In genomic region chr16:51524555-51525373, GRCh38 we compare ENCODE assay signal across 8 cellular contexts.
DNase-seq lines count a peak whose midpoint lies in the region; ATAC-seq and TF ChIP-seq lines count a peak whose summit lies in the region.

No MANE protein-coding gene starts in this region.

- no peak overlapping the region for H3K27ac ChIP-seq in RWPE2 (ENCODE audit: poor library complexity, severe bottlenecking)
- H3K27ac ChIP-seq in uterus: no peak overlapping the region
- H3K27ac ChIP-seq in CD8-positive, alpha-beta T cell (ENCODE audit: low read depth, low read length): no peak overlapping the region

- H3K27ac Mint-ChIP-seq in CD8-positive, alpha-beta T cell: no peak overlapping the region
- H3K27ac Mint-ChIP-seq in activated T-helper 2 cell treated with anti-CD3 and anti-CD28 coated beads, Interferon-gamma antibody, Interleukin-2, Interleukin-4, amounts not matched to agents 10 μg/mL and 5 μg/mL and 100 μg/mL, durations not matched to agents 14 hours and 24 hours and 36 hours: no peak overlapping the region
- no peak overlapping the region for H3K27ac Mint-ChIP-seq in activated naive CD4-positive, alpha-beta T cell treated with anti-CD3 and anti-CD28 coated beads for 36 hours

- H3K27me3 Mint-ChIP-seq in CD8-positive, alpha-beta T cell (ENCODE audit: low read depth): no peaks in the 10 kb centered on the region
- no peaks in the 10 kb centered on the region for H3K27me3 Mint-ChIP-seq in activated T-helper 2 cell treated with anti-CD3 and anti-CD28 coated beads, Interferon-gamma antibody, Interleukin-2, Interleukin-4, amounts not matched to agents 10 μg/mL and 5 μg/mL and 100 μg/mL, durations not matched to agents 14 hours and 24 hours and 36 hours (ENCODE audit: low read depth)
- H3K27me3 Mint-ChIP-seq in activated naive CD4-positive, alpha-beta T cell treated with anti-CD3 and anti-CD28 coated beads for 36 hours (ENCODE audit: low read depth): no peaks in the 10 kb centered on the region

- intact Hi-C loops in uterus (cut with DNase I; ENCODE audit: low total_unique reads): no loop called here
- intact Hi-C loops in CD8-positive, alpha-beta T cell (cut with DNase I, micrococcal nuclease): no loop called here
- intact Hi-C loops in activated T-helper 2 cell treated with anti-CD3 and anti-CD28 coated beads, Interferon-gamma antibody, Interleukin-2, Interleukin-4, amounts not matched to agents 10 μg/mL and 5 μg/mL and 100 μg/mL, durations not matched to agents 14 hours and 24 hours and 36 hours (cut with micrococcal nuclease): no loop called here
- intact Hi-C loops in activated naive CD4-positive, alpha-beta T cell treated with anti-CD3 and anti-CD28 coated beads for 36 hours (cut with micrococcal nuclease): no loop called here

- no peaks in the 10 kb centered on the region for H3K9me3 ChIP-seq in RWPE2 (ENCODE audit: severe bottlenecking)
- H3K9me3 ChIP-seq in uterus: no peaks in the 10 kb centered on the region
- no peaks in the 10 kb centered on the region for H3K9me3 ChIP-seq in CD8-positive, alpha-beta T cell (ENCODE audit: low read length)

- no peak for TF ChIP-seq POLR2A in uterus (IDR thresholded peaks at IDR 0.05)

- H3K9me3 Mint-ChIP-seq in CD8-positive, alpha-beta T cell: peaks cover 14% of the 10 kb centered on the region
- H3K9me3 Mint-ChIP-seq in activated T-helper 2 cell treated with anti-CD3 and anti-CD28 coated beads, Interferon-gamma antibody, Interleukin-2, Interleukin-4, amounts not matched to agents 10 μg/mL and 5 μg/mL and 100 μg/mL, durations not matched to agents 14 hours and 24 hours and 36 hours: peaks cover 59% of the 10 kb centered on the region
- peaks cover 9% of the 10 kb centered on the region for H3K9me3 Mint-ChIP-seq in activated naive CD4-positive, alpha-beta T cell treated with anti-CD3 and anti-CD28 coated beads for 36 hours

- H3K4me1 Mint-ChIP-seq in CD8-positive, alpha-beta T cell (ENCODE audit: low read depth): no peaks in the 10 kb centered on the region
- H3K4me1 Mint-ChIP-seq in activated T-helper 2 cell treated with anti-CD3 and anti-CD28 coated beads, Interferon-gamma antibody, Interleukin-2, Interleukin-4, amounts not matched to agents 10 μg/mL and 5 μg/mL and 100 μg/mL, durations not matched to agents 14 hours and 24 hours and 36 hours (ENCODE audit: low read depth): no peaks in the 10 kb centered on the region
- no peaks in the 10 kb centered on the region for H3K4me1 Mint-ChIP-seq in activated naive CD4-positive, alpha-beta T cell treated with anti-CD3 and anti-CD28 coated beads for 36 hours (ENCODE audit: low read depth)

- H3K36me3 ChIP-seq in RWPE2 (ENCODE audit: low read depth) (no peaks in the 10 kb centered on the region), uterus (no peaks in the 10 kb centered on the region)
- H3K36me3 ChIP-seq in CD8-positive, alpha-beta T cell (ENCODE audit: insufficient read depth, low read length): no peaks in the 10 kb centered on the region

- H3K4me3 ChIP-seq in RWPE2 (ENCODE audit: severe bottlenecking) (no peak overlapping the region), fibroblast of pulmonary artery (replicated peaks; ENCODE audit: low read depth, low read length) (no peak overlapping the region), uterus (no peak overlapping the region)
- H3K4me3 ChIP-seq in CD8-positive, alpha-beta T cell (ENCODE audit: low read depth, low read length): no peak overlapping the region

- H3K4me3 Mint-ChIP-seq in CD8-positive, alpha-beta T cell: no peak overlapping the region
- no peak overlapping the region for H3K4me3 Mint-ChIP-seq in activated T-helper 2 cell treated with anti-CD3 and anti-CD28 coated beads, Interferon-gamma antibody, Interleukin-2, Interleukin-4, amounts not matched to agents 10 μg/mL and 5 μg/mL and 100 μg/mL, durations not matched to agents 14 hours and 24 hours and 36 hours (ENCODE audit: low read depth)
- no peak overlapping the region for H3K4me3 Mint-ChIP-seq in activated naive CD4-positive, alpha-beta T cell treated with anti-CD3 and anti-CD28 coated beads for 36 hours

- H3K4me1 ChIP-seq in RWPE2 (ENCODE audit: insufficient read depth, poor library complexity, severe bottlenecking) (no peaks in the 10 kb centered on the region), uterus (no peaks in the 10 kb centered on the region)
- no peaks in the 10 kb centered on the region for H3K4me1 ChIP-seq in CD8-positive, alpha-beta T cell (ENCODE audit: insufficient read depth, low read length)

- ATAC-seq in RWPE2 (ENCODE audit: low read depth): peak; percentile 45; the same call in 1 of the 3 replicates
- no peak for ATAC-seq in CD8-positive, alpha-beta T cell

- H3K36me3 Mint-ChIP-seq in CD8-positive, alpha-beta T cell: no peaks in the 10 kb centered on the region
- no peaks in the 10 kb centered on the region for H3K36me3 Mint-ChIP-seq in activated T-helper 2 cell treated with anti-CD3 and anti-CD28 coated beads, Interferon-gamma antibody, Interleukin-2, Interleukin-4, amounts not matched to agents 10 μg/mL and 5 μg/mL and 100 μg/mL, durations not matched to agents 14 hours and 24 hours and 36 hours (ENCODE audit: low read depth)
- H3K36me3 Mint-ChIP-seq in activated naive CD4-positive, alpha-beta T cell treated with anti-CD3 and anti-CD28 coated beads for 36 hours (ENCODE audit: low read depth): peaks cover 2% of the 10 kb centered on the region

- DNase-seq in GM04503 (ENCODE audit: low read depth): peak; percentile 52
- no peak for DNase-seq in RWPE2 (ENCODE audit: low spot score)
- peak; percentile 49 for DNase-seq in fibroblast of pulmonary artery (ENCODE audit: low read depth)
- DNase-seq in renal cortical epithelial cell (ENCODE audit: low read depth): peak; percentile 90
- DNase-seq in uterus: no peak
- DNase-seq in CD8-positive, alpha-beta T cell: no peak
- DNase-seq in activated T-helper 2 cell treated with anti-CD3 and anti-CD28 coated beads, Interferon-gamma antibody, Interleukin-2, Interleukin-4, amounts not matched to agents 10 μg/mL and 5 μg/mL and 100 μg/mL, durations not matched to agents 14 hours and 24 hours and 36 hours (ENCODE audit: low spot score): no peak
- DNase-seq in activated naive CD4-positive, alpha-beta T cell treated with anti-CD3 and anti-CD28 coated beads for 36 hours: no peak

- H3K27me3 ChIP-seq in RWPE2 (ENCODE audit: insufficient read depth, poor library complexity, severe bottlenecking) (no peaks in the 10 kb centered on the region), uterus (no peaks in the 10 kb centered on the region)
- no peaks in the 10 kb centered on the region for H3K27me3 ChIP-seq in CD8-positive, alpha-beta T cell (ENCODE audit: insufficient read depth, low read length)

- POLR2A ChIA-PET in CD8-positive, alpha-beta T cell (lab: Charles Lee): no interaction called here

- CTCF ChIA-PET in CD8-positive, alpha-beta T cell (lab: Charles Lee): no interaction called here
- CTCF ChIA-PET in activated naive CD4-positive, alpha-beta T cell treated with anti-CD3 and anti-CD28 coated beads for 36 hours (lab: Charles Lee): no interaction called here

- TF ChIP-seq CTCF in RWPE2 (IDR thresholded peaks at IDR 0.05; ENCODE audit: poor library complexity, severe bottlenecking) (no peak), fibroblast of pulmonary artery (IDR thresholded peaks at IDR 0.05; ENCODE audit: low read length, missing control alignments) (no peak), uterus (IDR thresholded peaks at IDR 0.05) (peak in 2 of 4 experiments; percentile 13 to 21)
- TF ChIP-seq CTCF in CD8-positive, alpha-beta T cell (IDR thresholded peaks at IDR 0.05): no peak

Comparison
In these comparisons a context has a peak if more than half of its experiments do, and no peak if none do; other contexts are left out.
1. DNase-seq: peak in GM04503 (single experiment), fibroblast of pulmonary artery (single experiment) and renal cortical epithelial cell (single experiment); none in RWPE2 (single experiment), uterus (0 of 2), CD8-positive, alpha-beta T cell (0 of 7), activated T-helper 2 cell treated with anti-CD3 and anti-CD28 coated beads, Interferon-gamma antibody, Interleukin-2, Interleukin-4, amounts not matched to agents 10 μg/mL and 5 μg/mL and 100 μg/mL, durations not matched to agents 14 hours and 24 hours and 36 hours (single experiment) and activated naive CD4-positive, alpha-beta T cell treated with anti-CD3 and anti-CD28 coated beads for 36 hours (single experiment).